ENCODE assay signal across 24 cellular contexts in genomic region chr12:93868771-93869170, GRCh38.
DNase-seq lines count a peak whose midpoint lies in the region; ATAC-seq and TF ChIP-seq lines count a peak whose summit lies in the region.
"Had no signal": no experiment of that assay in that cellular context is flagged by ENCODE, and none has a peak within 500 bp of the region (broad histone marks: within the 10 kb centered on the region; RNA-seq: fewer than 3 reads in every experiment).

No MANE protein-coding gene starts in this region.

- no peak for ATAC-seq in GM21381 (IDR thresholded peaks at IDR 0.05; ENCODE audit: unreplicated experiment)
- ATAC-seq: activated CD8-positive, alpha-beta memory T cell treated with anti-CD3 and anti-CD28 coated beads, Interleukin-2, amount 10 ng/mL, durations not matched to agents 7 days and 5 days; activated T-helper 17 cell treated with anti-CD3 and anti-CD28 coated beads, Interleukin-2, amount 50 U/mL, for 72 hours; stimulated activated memory B cell treated with anti-CD40 and anti-IgM and Interleukin-4, amounts not matched to agents 10 μg/mL and 1 μg/mL and 100 μg/mL, for 72 hours had no signal

- no peak overlapping the region for H2AFZ ChIP-seq in fibroblast of lung (ENCODE audit: low read length)
- H2AFZ ChIP-seq in MM.1S (ENCODE audit: low read length): no peak overlapping the region

- H3K4me3 ChIP-seq in fibroblast of lung (replicated peaks in 1 of 4; ENCODE audit: control extremely low read depth in 1 of 4, insufficient read depth in 1 of 4, low read depth in 3 of 4, low read length in 4 of 4): no peak overlapping the region
- H3K4me3 ChIP-seq in prostate gland: no peak overlapping the region
- no peak overlapping the region for H3K4me3 ChIP-seq in MM.1S (ENCODE audit: low read length)
- H3K4me3 ChIP-seq: esophagus squamous epithelium, thyroid gland had no signal

- no peak overlapping the region for H3K4me2 ChIP-seq in fibroblast of lung (ENCODE audit: extremely low read depth, insufficient read depth, low read length)
- H3K4me2 ChIP-seq in MM.1S (ENCODE audit: low read depth, low read length): no peak overlapping the region

- DNase-seq in AG20443 (ENCODE audit: low spot score) (peak; percentile 49), RPMI7951 (ENCODE audit: low read depth) (peak; percentile 30), fibroblast of lung (ENCODE audit: low read depth in 2 of 2) (peak; percentile 70 to 85), myocyte (ENCODE audit: low read depth) (peak; percentile 82), prostate gland (ENCODE audit: low spot score) (no peak), substantia nigra (lab: John Stamatoyannopoulos, UW) (no peak), MM.1S (no peak)
- DNase-seq: activated CD4-positive, alpha-beta T cell treated with anti-CD3 and anti-CD28 coated beads for 4 hours; activated CD8-positive, alpha-beta memory T cell treated with anti-CD3 and anti-CD28 coated beads, Interleukin-2, amount 10 ng/mL, durations not matched to agents 7 days and 5 days; activated naive CD8-positive, alpha-beta T cell treated with anti-CD3 and anti-CD28 coated beads, Interleukin-2, amount 10 ng/mL, durations not matched to agents 7 days and 5 days; effector memory CD4-positive, alpha-beta T cell; esophagus squamous epithelium; hippocampal formation; NCI-H146; NCI-H2171 treated with DMSO at 0.1 percent for 48 hours; NCI-H69; stimulated activated CD4-positive, alpha-beta T cell treated with anti-CD3 and anti-CD28 coated beads, Interleukin-1b, Interleukin-23, amount 100 ng/mL, for 48 hours; T-helper 1 cell; thyroid gland had no signal

- H3K9me3 ChIP-seq in fibroblast of lung (ENCODE audit: control insufficient read depth, insufficient read depth, low read depth, low read length) (no peaks in the 10 kb centered on the region), prostate gland (no peaks in the 10 kb centered on the region), MM.1S (replicated peaks; ENCODE audit: insufficient read depth, low read length) (no peaks in the 10 kb centered on the region)
- H3K9me3 ChIP-seq: thyroid gland had no signal

- H3K27me3 ChIP-seq in fibroblast of lung (ENCODE audit: control insufficient read depth, insufficient read depth, low read length) (no peaks in the 10 kb centered on the region), prostate gland (replicated peaks; ENCODE audit: insufficient read depth) (no peaks in the 10 kb centered on the region), MM.1S (replicated peaks; ENCODE audit: insufficient read depth, low read length) (no peaks in the 10 kb centered on the region)
- H3K27me3 ChIP-seq: esophagus squamous epithelium, neutrophil, thyroid gland had no signal

- intact Hi-C loops in prostate gland (cut with DNase I): no loop called here

- TF ChIP-seq POLR2A in prostate gland (IDR thresholded peaks at IDR 0.05): no peak

- no peaks in the 10 kb centered on the region for H3K4me1 ChIP-seq in fibroblast of lung (ENCODE audit: control insufficient read depth, extremely low read depth, insufficient read depth, low read length)
- no peaks in the 10 kb centered on the region for H3K4me1 ChIP-seq in prostate gland (replicated peaks)
- H3K4me1 ChIP-seq in MM.1S (ENCODE audit: low read length): no peaks in the 10 kb centered on the region
- H3K4me1 ChIP-seq: esophagus squamous epithelium, thyroid gland had no signal

- H3K27ac ChIP-seq in fibroblast of lung (ENCODE audit: insufficient read depth, low read length) (no peak overlapping the region), prostate gland (no peak overlapping the region), substantia nigra (ENCODE audit: low read depth, low read length, poor library complexity, severe bottlenecking) (no peak overlapping the region), MM.1S (ENCODE audit: low read length) (no peak overlapping the region)
- H3K27ac ChIP-seq: esophagus squamous epithelium, HL-60, neutrophil, thyroid gland had no signal

- H3K9me2 ChIP-seq in MM.1S (replicated peaks; ENCODE audit: insufficient read depth, low read length): no peaks in the 10 kb centered on the region

- no peaks in the 10 kb centered on the region for H3K36me3 ChIP-seq in fibroblast of lung (ENCODE audit: control insufficient read depth, insufficient read depth, low read length)
- no peaks in the 10 kb centered on the region for H3K36me3 ChIP-seq in prostate gland
- H3K36me3 ChIP-seq in MM.1S (replicated peaks; ENCODE audit: insufficient read depth, low read length): no peaks in the 10 kb centered on the region
- H3K36me3 ChIP-seq: esophagus squamous epithelium, neutrophil, thyroid gland had no signal

- TF ChIP-seq CTCF in fibroblast of lung (conservative IDR thresholded peaks at IDR 0.05 in 1 of 2, IDR thresholded peaks at IDR 0.05 in 1 of 2; ENCODE audit: low read depth in 1 of 2, low read length in 2 of 2) (no peak), prostate gland (IDR thresholded peaks at IDR 0.05) (no peak), MM.1S (IDR thresholded peaks at IDR 0.05; ENCODE audit: low read length) (no peak)

- H4K20me1 ChIP-seq in fibroblast of lung (ENCODE audit: control insufficient read depth, extremely low read depth, insufficient read depth, low read length) (no peaks in the 10 kb centered on the region), MM.1S (ENCODE audit: insufficient read depth, low read length) (no peaks in the 10 kb centered on the region)

- H3K79me2 ChIP-seq in fibroblast of lung (ENCODE audit: control insufficient read depth, insufficient read depth, low read length) (no peaks in the 10 kb centered on the region), MM.1S (ENCODE audit: low read length) (no peaks in the 10 kb centered on the region)

- no peaks in the 10 kb centered on the region for H3F3A ChIP-seq in MM.1S (ENCODE audit: insufficient read depth, low read length)

- H3K9ac ChIP-seq in fibroblast of lung (ENCODE audit: insufficient read depth, low read length) (no peak overlapping the region), MM.1S (ENCODE audit: low read length) (no peak overlapping the region)

Comparison
In these comparisons a context has a peak if more than half of its experiments do, and no peak if none do; other contexts are left out.
1. DNase-seq: peak in AG20443 (single experiment), RPMI7951 (single experiment), fibroblast of lung (2 of 2) and myocyte (single experiment); none in prostate gland (single experiment), substantia nigra (0 of 49) and MM.1S (single experiment).